In genomic region chrX:40102393-40103381, GRCh38 we compare ENCODE assay signal across 2 cellular contexts.
TF ChIP-seq lines count a peak whose summit lies in the region.

No MANE protein-coding gene starts in this region.

TF ChIP-seq in HepG2, 621 proteins besides CTCF, POLR2A, EP300 and RAD21:
- no peak for TF ChIP-seq ZBTB34 (CRISPR knock-in tag; IDR thresholded peaks at IDR 0.05)
- peak; percentile 71 for TF ChIP-seq AGO2 (optimal IDR thresholded peaks at IDR 0.05; ENCODE audit: low read depth, low read length)
- no peak for TF ChIP-seq ZSCAN20 (CRISPR knock-in tag; IDR thresholded peaks at IDR 0.05; ENCODE audit: borderline replicate concordance)
- no peak for TF ChIP-seq NFRKB (IDR thresholded peaks at IDR 0.05)
- TF ChIP-seq NFYC (CRISPR knock-in tag; IDR thresholded peaks at IDR 0.05), result no peak
- 0 out of 2 replicates have a peak, but pooled peaks have one; percentile 21 for TF ChIP-seq RBFOX2 (IDR thresholded peaks at IDR 0.05; ENCODE audit: low read depth, low read length)
- TF ChIP-seq ZBTB46 (CRISPR knock-in tag; IDR thresholded peaks at IDR 0.05; ENCODE audit: borderline replicate concordance), result no peak

TF ChIP-seq in H1, 55 proteins besides CTCF, POLR2A, EP300 and RAD21:
- TF ChIP-seq SUZ12 (IDR thresholded peaks at IDR 0.05; ENCODE audit: low read length) (peak; percentile 62), TBP (IDR thresholded peaks at IDR 0.05; ENCODE audit: low read depth, low read length) (0 out of 2 replicates have a peak, but pooled peaks have one; percentile 15), CHD7 (IDR thresholded peaks at IDR 0.05; ENCODE audit: insufficient replicate concordance, low read length) (no peak), EZH2 (IDR thresholded peaks at IDR 0.05; ENCODE audit: low read depth, low read length, severe bottlenecking) (peak; percentile 56)
